Comparison of ENCODE assay signal across 5 cellular contexts in the genomic region with DNA sequence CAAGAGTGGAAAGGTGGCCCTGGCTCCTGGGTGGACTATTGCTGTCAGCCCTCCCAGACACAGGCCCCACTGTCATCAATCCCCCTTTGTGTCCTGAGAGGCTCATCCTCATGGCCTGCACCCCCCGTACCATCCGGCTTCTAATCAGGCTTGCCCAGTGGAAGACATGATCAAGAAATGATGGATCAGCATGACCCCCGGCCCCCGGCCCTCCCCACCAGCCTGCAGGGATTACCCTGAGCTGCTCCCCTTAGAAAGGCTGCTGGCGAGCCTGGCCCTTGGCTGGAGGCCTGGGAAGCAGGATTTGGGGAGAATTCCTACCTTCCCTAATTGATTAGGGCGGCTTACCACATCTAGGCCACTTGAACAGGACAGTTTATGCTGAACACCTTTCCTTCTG.
"Had no signal": no experiment of that assay in that cellular context is flagged by ENCODE, and none has a peak within 500 bp of the region (broad histone marks: within the 10 kb centered on the region; RNA-seq: fewer than 3 reads in every experiment).

No MANE protein-coding gene starts in this region.

- DNase-seq: IMR-90, KBM-7, KG1 had no signal

- H3K27ac ChIP-seq: HL-60 had no signal

- H3K4me3 ChIP-seq: K562 had no signal
